In genomic region chr7:22809902-22810642, GRCh38 we compare ENCODE assay signal across 23 cellular contexts. TPM values are rescaled to one million over a fixed set of nuclear protein-coding genes. Genes with fewer than 3 reads are reported as not detected.
A peak's percentile ranks its signal among the peaks of the same experiment; 100 is the strongest.
DNase-seq lines count a peak whose midpoint lies in the region; FAIRE-seq and TF ChIP-seq lines count a peak whose summit lies in the region.
"Had no signal": no experiment of that assay in that cellular context is flagged by ENCODE, and none has a peak within 500 bp of the region (broad histone marks: within the 10 kb centered on the region; RNA-seq: fewer than 3 reads in every experiment).

No MANE protein-coding gene starts in this region.

- H3K4me3 ChIP-seq in GM12865 (ENCODE audit: low read depth, low read length), result no peak overlapping the region
- no peak overlapping the region for H3K4me3 ChIP-seq in MM.1S (ENCODE audit: low read length)
- no peak overlapping the region for H3K4me3 ChIP-seq in bronchial epithelial cell (ENCODE audit: low read depth, low read length)
- no peak overlapping the region for H3K4me3 ChIP-seq in Caco-2 (ENCODE audit: low read depth, low read length)
- H3K4me3 ChIP-seq: dorsolateral prefrontal cortex, sigmoid colon, thyroid gland had no signal

- DNase-seq in GM12865 (ENCODE audit: low read depth), result peak; percentile 7
- no peak for DNase-seq in MM.1S
- peak; percentile 11 for DNase-seq in bronchial epithelial cell (ENCODE audit: low read depth)
- DNase-seq in osteocyte (ENCODE audit: extremely low spot score, unreplicated experiment), result no peak
- DNase-seq in activated CD4-positive, alpha-beta T cell treated with anti-CD3 and anti-CD28 coated beads, Interleukin-2, amount 10 ng/mL, durations not matched to agents 7 days and 5 days, result no peak
- DNase-seq in Caco-2, result no peak
- no peak for DNase-seq in activated CD4-positive, alpha-beta T cell treated with anti-CD3 and anti-CD28 coated beads for 1 hour
- DNase-seq: activated CD4-positive, alpha-beta T cell treated with anti-CD3 and anti-CD28 coated beads, Interleukin-2, amount 50 U/mL, for 1 hour; activated CD8-positive, alpha-beta memory T cell treated with anti-CD3 and anti-CD28 coated beads, Interleukin-2, amount 50 U/mL, for 48 hours; activated gamma-delta T cell; amniotic stem cell; caudate nucleus; CD8-positive, alpha-beta memory T cell; dorsolateral prefrontal cortex; foreskin melanocyte; natural killer cell; NCI-H1417; NCI-H524 treated with DMSO at 0.1 percent for 48 hours; SHP77 treated with DMSO at 0.1 percent for 48 hours; sigmoid colon; thyroid gland had no signal

- intact Hi-C loops in Caco-2 (cut with micrococcal nuclease; ENCODE audit: unreplicated experiment), result no loop called here

- H4K20me1 ChIP-seq in MM.1S (ENCODE audit: insufficient read depth, low read length), result no peaks in the 10 kb centered on the region

- H3K79me2 ChIP-seq in MM.1S (ENCODE audit: low read length), result no peaks in the 10 kb centered on the region; the same call in 1 of the 2 replicates
- H3K79me2 ChIP-seq: parathyroid adenoma had no signal

- H3K4me3 Mint-ChIP-seq in osteocyte (ENCODE audit: unreplicated experiment) (no peak overlapping the region), Caco-2 (ENCODE audit: unreplicated experiment) (no peak overlapping the region)
- no peak overlapping the region for H3K4me3 Mint-ChIP-seq in activated CD4-positive, alpha-beta T cell treated with anti-CD3 and anti-CD28 coated beads, Interleukin-2, amount 10 ng/mL, durations not matched to agents 7 days and 5 days
- H3K4me3 Mint-ChIP-seq: CD8-positive, alpha-beta memory T cell; natural killer cell; stimulated activated memory B cell treated with anti-CD40 and anti-IgM and Interleukin-4, amounts not matched to agents 10 μg/mL and 1 μg/mL and 100 μg/mL, for 72 hours had no signal

- H3K36me3 Mint-ChIP-seq in osteocyte (ENCODE audit: unreplicated experiment) (peaks cover 19% of the 10 kb centered on the region), Caco-2 (ENCODE audit: insufficient read depth, unreplicated experiment) (peaks cover 41% of the 10 kb centered on the region)
- H3K36me3 Mint-ChIP-seq in activated CD4-positive, alpha-beta T cell treated with anti-CD3 and anti-CD28 coated beads, Interleukin-2, amount 10 ng/mL, durations not matched to agents 7 days and 5 days (ENCODE audit: low read depth), result peaks cover 15% of the 10 kb centered on the region

- peaks cover 5% of the 10 kb centered on the region for H3K4me1 Mint-ChIP-seq in osteocyte (ENCODE audit: unreplicated experiment)
- H3K4me1 Mint-ChIP-seq in activated CD4-positive, alpha-beta T cell treated with anti-CD3 and anti-CD28 coated beads, Interleukin-2, amount 10 ng/mL, durations not matched to agents 7 days and 5 days, result peaks cover 8% of the 10 kb centered on the region
- H3K4me1 Mint-ChIP-seq in Caco-2 (ENCODE audit: low read depth, unreplicated experiment), result peaks cover 31% of the 10 kb centered on the region
- H3K4me1 Mint-ChIP-seq: stimulated activated memory B cell treated with anti-CD40 and anti-IgM and Interleukin-4, amounts not matched to agents 10 μg/mL and 1 μg/mL and 100 μg/mL, for 72 hours had no signal

- H3K9me3 ChIP-seq in MM.1S (replicated peaks; ENCODE audit: insufficient read depth, low read length) (no peaks in the 10 kb centered on the region), Caco-2 (no peaks in the 10 kb centered on the region)
- H3K9me3 ChIP-seq: sigmoid colon, thyroid gland had no signal

- H3K27ac ChIP-seq in MM.1S (ENCODE audit: low read length), result peak overlapping the region; percentile 71
- H3K27ac ChIP-seq: dorsolateral prefrontal cortex, parathyroid adenoma, sigmoid colon, thyroid gland had no signal

- peaks cover 12% of the 10 kb centered on the region for H3F3A ChIP-seq in MM.1S (ENCODE audit: insufficient read depth, low read length)

- H3K9me3 Mint-ChIP-seq in osteocyte (ENCODE audit: unreplicated experiment) (no peaks in the 10 kb centered on the region), Caco-2 (ENCODE audit: unreplicated experiment) (no peaks in the 10 kb centered on the region)
- no peaks in the 10 kb centered on the region for H3K9me3 Mint-ChIP-seq in activated CD4-positive, alpha-beta T cell treated with anti-CD3 and anti-CD28 coated beads, Interleukin-2, amount 10 ng/mL, durations not matched to agents 7 days and 5 days
- H3K9me3 Mint-ChIP-seq: CD8-positive, alpha-beta memory T cell; natural killer cell; stimulated activated memory B cell treated with anti-CD40 and anti-IgM and Interleukin-4, amounts not matched to agents 10 μg/mL and 1 μg/mL and 100 μg/mL, for 72 hours had no signal

- peak overlapping the region; percentile 24 for H3K27ac Mint-ChIP-seq in osteocyte (ENCODE audit: unreplicated experiment)
- no peak overlapping the region for H3K27ac Mint-ChIP-seq in activated CD4-positive, alpha-beta T cell treated with anti-CD3 and anti-CD28 coated beads, Interleukin-2, amount 10 ng/mL, durations not matched to agents 7 days and 5 days
- H3K27ac Mint-ChIP-seq in Caco-2 (ENCODE audit: unreplicated experiment), result no peak overlapping the region
- H3K27ac Mint-ChIP-seq: stimulated activated memory B cell treated with anti-CD40 and anti-IgM and Interleukin-4, amounts not matched to agents 10 μg/mL and 1 μg/mL and 100 μg/mL, for 72 hours had no signal

- H3K27me3 Mint-ChIP-seq in osteocyte (ENCODE audit: unreplicated experiment) (no peaks in the 10 kb centered on the region), Caco-2 (ENCODE audit: insufficient read depth, unreplicated experiment) (no peaks in the 10 kb centered on the region)
- peaks cover 3% of the 10 kb centered on the region for H3K27me3 Mint-ChIP-seq in activated CD4-positive, alpha-beta T cell treated with anti-CD3 and anti-CD28 coated beads, Interleukin-2, amount 10 ng/mL, durations not matched to agents 7 days and 5 days
- H3K27me3 Mint-ChIP-seq: CD8-positive, alpha-beta memory T cell; stimulated activated memory B cell treated with anti-CD40 and anti-IgM and Interleukin-4, amounts not matched to agents 10 μg/mL and 1 μg/mL and 100 μg/mL, for 72 hours had no signal

- CTCF ChIA-PET in activated CD4-positive, alpha-beta T cell treated with anti-CD3 and anti-CD28 coated beads, Interleukin-2, amount 10 ng/mL, durations not matched to agents 7 days and 5 days (lab: Charles Lee), result interaction anchor here (1.0 to 1.3 kb wide), 4 partner anchors 16 to 65 kb away, joined by 3 read pairs; no protein-coding TSS in a partner anchor
- CTCF ChIA-PET in Caco-2 (lab: Charles Lee), result no interaction called here

- H3K9me2 ChIP-seq in MM.1S (replicated peaks; ENCODE audit: insufficient read depth, low read length), result no peaks in the 10 kb centered on the region

- FAIRE-seq in bronchial epithelial cell (lab: Jason Lieb, UNC), result no peak

- no TSS peak for BruUV-seq in Caco-2 (replicated peaks; lab: Mats Ljungman, UMichigan)

- peaks cover 38% of the 10 kb centered on the region for H3K4me1 ChIP-seq in MM.1S (ENCODE audit: low read length)
- peaks cover 27% of the 10 kb centered on the region for H3K4me1 ChIP-seq in Caco-2
- H3K4me1 ChIP-seq: parathyroid adenoma, sigmoid colon, thyroid gland had no signal

- no peak overlapping the region for H3K9ac ChIP-seq in MM.1S (ENCODE audit: low read length)
- H3K9ac ChIP-seq: parathyroid adenoma had no signal

- H3K4me2 ChIP-seq in MM.1S (ENCODE audit: low read depth, low read length), result peak overlapping the region; percentile 7

- no peak overlapping the region for H2AFZ ChIP-seq in MM.1S (ENCODE audit: low read length)
- H2AFZ ChIP-seq: parathyroid adenoma had no signal

- TF ChIP-seq CTCF in GM12865 (IDR thresholded peaks at IDR 0.05; ENCODE audit: insufficient read depth, low read depth, low read length, missing control alignments), result no peak
- no peak for TF ChIP-seq CTCF in MM.1S (IDR thresholded peaks at IDR 0.05; ENCODE audit: low read length)
- TF ChIP-seq CTCF in bronchial epithelial cell (IDR thresholded peaks at IDR 0.05; ENCODE audit: insufficient read depth, low read length, severe bottlenecking), result no peak
- TF ChIP-seq CTCF in osteocyte (IDR thresholded peaks at IDR 0.05), result no peak
- TF ChIP-seq CTCF in Caco-2 (IDR thresholded peaks at IDR 0.05; ENCODE audit: insufficient read depth in 1 of 2, low read depth in 1 of 2, low read length in 1 of 2, severe bottlenecking in 1 of 2, unreplicated experiment in 1 of 2), result no peak

- H3K36me3 ChIP-seq in MM.1S (replicated peaks; ENCODE audit: insufficient read depth, low read length) (no peaks in the 10 kb centered on the region; the same call in 1 of the 2 replicates), bronchial epithelial cell (ENCODE audit: control insufficient read depth, insufficient read depth, low read length) (peaks cover 1% of the 10 kb centered on the region), Caco-2 (ENCODE audit: control insufficient read depth, insufficient read depth, low read length) (no peaks in the 10 kb centered on the region)

- H3K27me3 ChIP-seq in MM.1S (replicated peaks; ENCODE audit: insufficient read depth, low read length) (no peaks in the 10 kb centered on the region), bronchial epithelial cell (ENCODE audit: control insufficient read depth, insufficient read depth, low read length) (no peaks in the 10 kb centered on the region), Caco-2 (replicated peaks; ENCODE audit: control insufficient read depth, insufficient read depth, low read length) (no peaks in the 10 kb centered on the region)
- H3K27me3 ChIP-seq: dorsolateral prefrontal cortex, sigmoid colon, thyroid gland had no signal

- POLR2A ChIA-PET in activated CD4-positive, alpha-beta T cell treated with anti-CD3 and anti-CD28 coated beads, Interleukin-2, amount 10 ng/mL, durations not matched to agents 7 days and 5 days (lab: Charles Lee), result no interaction called here
- POLR2A ChIA-PET in Caco-2 (lab: Charles Lee), result interaction anchor here (0.9 kb wide), 1 partner anchor 13 kb away, joined by 4 read pairs; the partner anchor contains the start of gene TOMM7

RNA-seq across cellular contexts. Expression of gene TOMM7, which starts 12.6 kb away (rescaled TPM):
- total RNA-seq in bronchial epithelial cell, result 172 and 233 TPM in 2 replicates
- total RNA-seq in osteocyte, result 256 and 292 TPM in 2 replicates
- 100 to 1,000 TPM; 188 to 288 TPM for total RNA-seq in activated CD4-positive, alpha-beta T cell treated with anti-CD3 and anti-CD28 coated beads, Interleukin-2, amount 10 ng/mL, durations not matched to agents 7 days and 5 days
- 192 and 220 TPM in 2 replicates for total RNA-seq in Caco-2 (2022)

Comparison
In these comparisons a context has a peak if more than half of its experiments do, and no peak if none do; other contexts are left out.
1. DNase-seq: peak in GM12865 (single experiment) and bronchial epithelial cell (single experiment); none in MM.1S (single experiment), osteocyte (single experiment), activated CD4-positive, alpha-beta T cell treated with anti-CD3 and anti-CD28 coated beads, Interleukin-2, amount 10 ng/mL, durations not matched to agents 7 days and 5 days (single experiment), Caco-2 (0 of 2) and activated CD4-positive, alpha-beta T cell treated with anti-CD3 and anti-CD28 coated beads for 1 hour (single experiment).